In genomic region chr22:36398602-36399472, GRCh38 we compare ENCODE assay signal across 10 cellular contexts. TPM values are rescaled to one million over a fixed set of nuclear protein-coding genes. Genes with fewer than 3 reads are reported as not detected.
DNase-seq lines count a peak whose midpoint lies in the region; FAIRE-seq and TF ChIP-seq lines count a peak whose summit lies in the region.
"Had no signal": no experiment of that assay in that cellular context is flagged by ENCODE, and none has a peak within 500 bp of the region (broad histone marks: within the 10 kb centered on the region; RNA-seq: fewer than 3 reads in every experiment).

No MANE protein-coding gene starts in this region.

- H3K9me3 ChIP-seq in BLaER1 treated with 17β-estradiol and CSF1 and Interleukin-3, amounts not matched to agents 10 nM and 100 nM (replicated peaks in 1 of 11) = no peaks in the 10 kb centered on the region; a peak in 1 of 22 replicates
- H3K9me3 ChIP-seq in colonic mucosa = no peaks in the 10 kb centered on the region
- H3K9me3 ChIP-seq in mucosa of rectum (ENCODE audit: control insufficient read depth in 2 of 2, low read length in 2 of 2) = no peaks in the 10 kb centered on the region

- peak overlapping the region in 7 of 11 experiments; percentile 5 to 47 (median 34); a peak in 8 of 22 replicates for H3K9ac ChIP-seq in BLaER1 treated with 17β-estradiol and CSF1 and Interleukin-3, amounts not matched to agents 10 nM and 100 nM
- H3K9ac ChIP-seq in colonic mucosa (ENCODE audit: low read depth in 2 of 2, low read length in 2 of 2) = peak overlapping the region; percentile 40 to 41
- peak overlapping the region; percentile 24 to 47 for H3K9ac ChIP-seq in mucosa of rectum (ENCODE audit: low read depth in 1 of 2, low read length in 2 of 2)

- FAIRE-seq in D721Med (lab: Jason Lieb, UNC) = no peak
- FAIRE-seq: colon had no signal

- H3K27me3 ChIP-seq in BLaER1 treated with 17β-estradiol and CSF1 and Interleukin-3, amounts not matched to agents 10 nM and 100 nM = no peaks in the 10 kb centered on the region
- H3K27me3 ChIP-seq in colonic mucosa (no peaks in the 10 kb centered on the region), mucosa of rectum (ENCODE audit: control insufficient read depth in 2 of 2, insufficient read depth in 2 of 2, low read length in 2 of 2) (no peaks in the 10 kb centered on the region)

- DNase-seq in LHCN-M2 (ENCODE audit: low read depth) = peak; percentile 47
- peak; percentile 76 for DNase-seq in colonic mucosa
- DNase-seq in NCI-H2029 treated with DMSO at 0.1 percent for 48 hours (lab: John Stamatoyannopoulos, UW) = no peak
- DNase-seq in H4 (ENCODE audit: low spot score) = no peak
- no peak for DNase-seq in DMS153 (lab: John Stamatoyannopoulos, UW)
- no peak for DNase-seq in D721Med (ENCODE audit: insufficient read length, low spot score)

- peak overlapping the region in 9 of 11 experiments; percentile 24 to 98 (median 75); a peak in 15 of 22 replicates for H3K27ac ChIP-seq in BLaER1 treated with 17β-estradiol and CSF1 and Interleukin-3, amounts not matched to agents 10 nM and 100 nM
- H3K27ac ChIP-seq in colonic mucosa = peak overlapping the region; percentile 76
- peak overlapping the region; percentile 83 to 92 for H3K27ac ChIP-seq in mucosa of rectum (ENCODE audit: low read depth in 2 of 2, low read length in 2 of 2)
- H3K27ac ChIP-seq: SK-N-MC had no signal

- intact Hi-C loops in colonic mucosa (cut with DNase I) = no loop called here

- peak overlapping the region; percentile 46 to 92 (median 73) for H3K4me2 ChIP-seq in BLaER1 treated with 17β-estradiol and CSF1 and Interleukin-3, amounts not matched to agents 10 nM and 100 nM

- no peak for TF ChIP-seq CTCF in colonic mucosa (IDR thresholded peaks at IDR 0.05)
- TF ChIP-seq CTCF in D721Med (IDR thresholded peaks at IDR 0.05; ENCODE audit: insufficient read depth, missing control alignments) = no peak

- peaks cover 58 to 100% (median 86%) of the 10 kb centered on the region in 10 experiments for H3K4me1 ChIP-seq in BLaER1 treated with 17β-estradiol and CSF1 and Interleukin-3, amounts not matched to agents 10 nM and 100 nM
- H3K4me1 ChIP-seq in colonic mucosa = peaks cover 8% of the 10 kb centered on the region
- peaks cover 17 to 30% of the 10 kb centered on the region in 2 donors for H3K4me1 ChIP-seq in mucosa of rectum (ENCODE audit: control insufficient read depth in 2 of 2, insufficient read depth in 2 of 2, low read length in 2 of 2)

- no peaks in the 10 kb centered on the region for H3K36me3 ChIP-seq in BLaER1 treated with 17β-estradiol and CSF1 and Interleukin-3, amounts not matched to agents 10 nM and 100 nM
- H3K36me3 ChIP-seq in colonic mucosa (no peaks in the 10 kb centered on the region), mucosa of rectum (ENCODE audit: control insufficient read depth in 2 of 2, insufficient read depth in 2 of 2, low read length in 2 of 2) (no peaks in the 10 kb centered on the region)

- H4K20me1 ChIP-seq in BLaER1 treated with 17β-estradiol and CSF1 and Interleukin-3, amounts not matched to agents 10 nM and 100 nM = no peaks in the 10 kb centered on the region

- peak overlapping the region in 1 of 10 experiments; percentile 16; a peak in 1 of 20 replicates for H3K4me3 ChIP-seq in BLaER1 treated with 17β-estradiol and CSF1 and Interleukin-3, amounts not matched to agents 10 nM and 100 nM
- H3K4me3 ChIP-seq in colonic mucosa = no peak overlapping the region
- peak overlapping the region; percentile 24 to 60 for H3K4me3 ChIP-seq in mucosa of rectum (ENCODE audit: low read length in 2 of 2)
- H3K4me3 ChIP-seq: SK-N-MC had no signal

RNA-seq across cellular contexts. Expression of gene MYH9, which starts 11.1 kb away (rescaled TPM):
- total RNA-seq in LHCN-M2 (2014; rRNA removed) = 481 and 492 TPM in 2 replicates
- 762 TPM for polyA plus RNA-seq in LHCN-M2 (2012)
- total RNA-seq in colonic mucosa = 100 to 1,000 TPM; 711 to 719 TPM
- total RNA-seq in H4 (2014; rRNA removed; shearing (Covaris generic)) = 57.5 and 82.9 TPM in 2 replicates

Comparison
In these comparisons a context has a peak if more than half of its experiments do, and no peak if none do; other contexts are left out.
1. DNase-seq: peak in LHCN-M2 (single experiment) and colonic mucosa (single experiment); none in NCI-H2029 treated with DMSO at 0.1 percent for 48 hours (single experiment), H4 (single experiment), DMS153 (single experiment) and D721Med (single experiment).
2. Peak in every context shown above with its lines, with median percentiles within 50 percentile points of each other: H3K27ac ChIP-seq and H3K9ac ChIP-seq.